8 cellular contexts compared by ENCODE assay signal in genomic region chr10:70925377-70926214, GRCh38. TPM values are rescaled to one million over a fixed set of nuclear protein-coding genes. Genes with fewer than 3 reads are reported as not detected.
A peak's percentile ranks its signal among the peaks of the same experiment; 100 is the strongest.
DNase-seq lines count a peak whose midpoint lies in the region; ATAC-seq and TF ChIP-seq lines count a peak whose summit lies in the region.

No MANE protein-coding gene starts in this region.

- H3K4me1 ChIP-seq in mesenchymal stem cell (ENCODE audit: control insufficient read depth, insufficient read depth, low read depth, low read length) = peaks cover 2% of the 10 kb centered on the region

- no peak overlapping the region for H2AK5ac ChIP-seq in mesenchymal stem cell (ENCODE audit: low read length, severe bottlenecking)

- H3K18ac ChIP-seq in mesenchymal stem cell (ENCODE audit: low read depth in 1 of 2, low read length in 2 of 2) = no peak overlapping the region

- H3K27me3 ChIP-seq in dorsolateral prefrontal cortex = no peaks in the 10 kb centered on the region
- peaks cover 54 to 90% of the 10 kb centered on the region in 2 experiments for H3K27me3 ChIP-seq in mesenchymal stem cell (ENCODE audit: control insufficient read depth in 1 of 2, insufficient read depth in 1 of 2, low read length in 2 of 2)

- H2BK5ac ChIP-seq in mesenchymal stem cell (ENCODE audit: low read depth, low read length, poor library complexity, severe bottlenecking) = no peak overlapping the region

- TF ChIP-seq CTCF in dorsolateral prefrontal cortex (IDR thresholded peaks at IDR 0.05 in 54 of 56, conservative IDR thresholded peaks at IDR 0.05 in 2 of 56; ENCODE audit: low read depth in 1 of 56, partially characterized antibody in 56 of 56) = peak; percentile 76 to 97 (median 92)

- no peak overlapping the region for H3K14ac ChIP-seq in mesenchymal stem cell (ENCODE audit: low read length in 2 of 2)

- no peak overlapping the region for H4K8ac ChIP-seq in mesenchymal stem cell (ENCODE audit: low read length)

- H3K79me1 ChIP-seq in mesenchymal stem cell (replicated peaks; ENCODE audit: low read length, poor library complexity, severe bottlenecking) = no peaks in the 10 kb centered on the region

- no peak overlapping the region for H3K4me2 ChIP-seq in mesenchymal stem cell (ENCODE audit: low read length, poor library complexity, severe bottlenecking)

- no peak overlapping the region for H4K91ac ChIP-seq in mesenchymal stem cell (ENCODE audit: low read length)

- H2BK12ac ChIP-seq in mesenchymal stem cell (ENCODE audit: low read length in 2 of 2) = no peak overlapping the region

- peak overlapping the region in 1 of 59 donors; percentile 83 for H3K27ac ChIP-seq in dorsolateral prefrontal cortex
- no peak overlapping the region for H3K27ac ChIP-seq in mesenchymal stem cell (ENCODE audit: low read length, poor library complexity, severe bottlenecking)

- no peak for ATAC-seq in HG03457 (IDR thresholded peaks at IDR 0.05; ENCODE audit: unreplicated experiment)

- H3K23ac ChIP-seq in mesenchymal stem cell (ENCODE audit: low read length in 2 of 2) = no peak overlapping the region

- no peak overlapping the region for H2AFZ ChIP-seq in mesenchymal stem cell (ENCODE audit: low read depth, low read length)

- H2BK120ac ChIP-seq in mesenchymal stem cell (ENCODE audit: low read depth, low read length) = no peak overlapping the region

- H3K4ac ChIP-seq in mesenchymal stem cell (ENCODE audit: low read depth in 1 of 2, low read length in 2 of 2) = no peak overlapping the region

- no peak overlapping the region for H3K9ac ChIP-seq in mesenchymal stem cell (ENCODE audit: low read length)

- WGBS in mesenchymal stem cell = 29% methylated on average over 21 of the region's 22 CpGs

- no peaks in the 10 kb centered on the region for H3K36me3 ChIP-seq in mesenchymal stem cell (ENCODE audit: control insufficient read depth in 1 of 2, insufficient read depth in 2 of 2, low read depth in 1 of 2, low read length in 2 of 2)

- no peak overlapping the region for H2BK15ac ChIP-seq in mesenchymal stem cell (ENCODE audit: low read depth, poor library complexity, severe bottlenecking)

- no peak overlapping the region for H3K4me3 ChIP-seq in dorsolateral prefrontal cortex
- H3K4me3 ChIP-seq in mesenchymal stem cell (ENCODE audit: insufficient read depth in 1 of 2, low read depth in 1 of 2, low read length in 2 of 2) = no peak overlapping the region

- DNase-seq in EL (peak; percentile 16), Kasumi-1 (lab: John Stamatoyannopoulos, UW) (peak; percentile 29 to 52), dorsolateral prefrontal cortex (peak in 7 of 10 donors; percentile 30 to 76 (median 45)), mesenchymal stem cell (peak; percentile 27), NCI-H2107 (lab: John Stamatoyannopoulos, UW) (no peak)
- DNase-seq in activated CD4-positive, alpha-beta T cell treated with anti-CD3 and anti-CD28 coated beads, Interleukin-2, amount 50 U/mL, for 1 hour = peak; percentile 55
- peak; percentile 30 for DNase-seq in stimulated activated CD8-positive, alpha-beta memory T cell treated with anti-CD3 and anti-CD28 coated beads, Interleukin-7, amount 100 ng/mL, for 24 hours (ENCODE audit: low read depth)

- intact Hi-C loops in dorsolateral prefrontal cortex (cut with DNase I) = loop anchor here (1.0 to 5.0 kb wide), 3 partner anchors 284 to 359 kb away; no protein-coding TSS in a partner anchor

- no peaks in the 10 kb centered on the region for H3K9me3 ChIP-seq in mesenchymal stem cell (ENCODE audit: control insufficient read depth, low read length)

RNA-seq across cellular contexts. Expression of gene PCBD1, which starts 37.2 kb away (rescaled TPM):
- total RNA-seq in dorsolateral prefrontal cortex = 100 to 1,000 TPM in 2 of 120 experiments, 10 to 100 TPM in 118; 24.9 to 108 (median 47.5) TPM
- 86.1 TPM for polyA plus RNA-seq in mesenchymal stem cell (2013, experiment 1 of 2)
- polyA plus RNA-seq in mesenchymal stem cell (2013, experiment 2 of 2) = 80.5 TPM
